In the genomic region with DNA sequence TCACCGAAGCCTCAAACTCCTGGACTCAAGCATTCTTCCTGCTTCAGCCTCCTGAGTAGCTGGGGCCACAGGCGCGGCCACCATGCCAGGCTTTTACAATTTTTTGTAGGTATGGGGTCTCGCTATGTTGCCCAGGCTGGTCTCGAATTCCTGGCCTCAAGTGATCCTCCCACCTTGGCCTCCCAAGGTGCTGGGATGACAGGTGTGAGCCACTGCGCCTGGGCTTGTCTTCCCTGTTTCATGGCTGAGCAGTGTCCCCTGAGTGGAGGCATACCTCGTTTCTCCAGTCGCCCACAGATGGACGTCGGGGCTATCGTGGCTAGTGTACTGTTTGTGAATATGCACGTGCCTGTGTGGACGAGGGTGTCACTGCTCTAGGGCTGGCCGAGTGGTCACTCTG, we compare ENCODE assay signal across 16 cellular contexts. TPM values are rescaled to one million over a fixed set of nuclear protein-coding genes. Genes with fewer than 3 reads are reported as not detected.
A peak's percentile ranks its signal among the peaks of the same experiment; 100 is the strongest.
DNase-seq lines count a peak whose midpoint lies in the region; ATAC-seq lines count a peak whose summit lies in the region.
"Had no signal": no experiment of that assay in that cellular context is flagged by ENCODE, and none has a peak within 500 bp of the region (broad histone marks: within the 10 kb centered on the region; RNA-seq: fewer than 3 reads in every experiment).

No MANE protein-coding gene starts in this region.

- H3K27me3 Mint-ChIP-seq in IgD-negative memory B cell, result no peaks in the 10 kb centered on the region
- no peaks in the 10 kb centered on the region for H3K27me3 Mint-ChIP-seq in stimulated activated memory B cell treated with anti-CD40 and anti-IgM and Interleukin-4, amounts not matched to agents 10 μg/mL and 1 μg/mL and 100 μg/mL, for 72 hours

- ATAC-seq in stimulated activated memory B cell treated with anti-CD40 and anti-IgM and Interleukin-4, amounts not matched to agents 10 μg/mL and 1 μg/mL and 100 μg/mL, for 72 hours, result no peak
- no peak for ATAC-seq in GM18519 (IDR thresholded peaks at IDR 0.05; ENCODE audit: low FRiP score, unreplicated experiment)
- ATAC-seq: CD8-positive, alpha-beta T cell had no signal

- peaks cover 30 to 82% (median 56%) of the 10 kb centered on the region in 11 experiments; a peak in 21 of 22 replicates for H4K20me1 ChIP-seq in BLaER1 treated with 17β-estradiol and CSF1 and Interleukin-3, amounts not matched to agents 10 nM and 100 nM

- H3K9me3 ChIP-seq in BLaER1 treated with 17β-estradiol and CSF1 and Interleukin-3, amounts not matched to agents 10 nM and 100 nM (replicated peaks in 1 of 11), result no peaks in the 10 kb centered on the region

- no peaks in the 10 kb centered on the region for H3K36me3 Mint-ChIP-seq in IgD-negative memory B cell
- no peaks in the 10 kb centered on the region for H3K36me3 Mint-ChIP-seq in stimulated activated memory B cell treated with anti-CD40 and anti-IgM and Interleukin-4, amounts not matched to agents 10 μg/mL and 1 μg/mL and 100 μg/mL, for 72 hours
- H3K36me3 Mint-ChIP-seq: CD8-positive, alpha-beta T cell had no signal

- 0 out of 20 replicates have a peak overlapping the region, but pooled peaks of 1 of the 10 experiments have one; percentile 8 for H3K4me3 ChIP-seq in BLaER1 treated with 17β-estradiol and CSF1 and Interleukin-3, amounts not matched to agents 10 nM and 100 nM
- H3K4me3 ChIP-seq: GM23248 had no signal

- H3K27ac Mint-ChIP-seq in IgD-negative memory B cell, result peak overlapping the region; percentile 92 to 98 (median 94)
- H3K27ac Mint-ChIP-seq in stimulated activated memory B cell treated with anti-CD40 and anti-IgM and Interleukin-4, amounts not matched to agents 10 μg/mL and 1 μg/mL and 100 μg/mL, for 72 hours, result peak overlapping the region; percentile 90
- H3K27ac Mint-ChIP-seq: CD8-positive, alpha-beta T cell had no signal

- H3K9me3 Mint-ChIP-seq in IgD-negative memory B cell, result no peaks in the 10 kb centered on the region
- no peaks in the 10 kb centered on the region for H3K9me3 Mint-ChIP-seq in stimulated activated memory B cell treated with anti-CD40 and anti-IgM and Interleukin-4, amounts not matched to agents 10 μg/mL and 1 μg/mL and 100 μg/mL, for 72 hours
- H3K9me3 Mint-ChIP-seq: CD8-positive, alpha-beta T cell had no signal

- H3K4me2 ChIP-seq in BLaER1 treated with 17β-estradiol and CSF1 and Interleukin-3, amounts not matched to agents 10 nM and 100 nM, result peak overlapping the region; percentile 3 to 99 (median 96); a peak in 20 of 22 replicates

- H3K4me1 ChIP-seq in BLaER1 treated with 17β-estradiol and CSF1 and Interleukin-3, amounts not matched to agents 10 nM and 100 nM, result peaks cover 64 to 98% (median 92%) of the 10 kb centered on the region in 10 experiments

- H3K27me3 ChIP-seq in BLaER1 treated with 17β-estradiol and CSF1 and Interleukin-3, amounts not matched to agents 10 nM and 100 nM, result peaks cover 0 to 44% (median 0%) of the 10 kb centered on the region in 11 experiments; a peak in 4 of 22 replicates

- peak overlapping the region in 8 of 11 experiments; percentile 10 to 72 (median 48); a peak in 10 of 22 replicates for H3K9ac ChIP-seq in BLaER1 treated with 17β-estradiol and CSF1 and Interleukin-3, amounts not matched to agents 10 nM and 100 nM
- H3K9ac ChIP-seq: GM23248 had no signal

- H3K4me3 Mint-ChIP-seq in IgD-negative memory B cell, result peak overlapping the region in 3 of 4 donors; percentile 20 to 68 (median 56)
- H3K4me3 Mint-ChIP-seq in stimulated activated memory B cell treated with anti-CD40 and anti-IgM and Interleukin-4, amounts not matched to agents 10 μg/mL and 1 μg/mL and 100 μg/mL, for 72 hours, result no peak overlapping the region
- H3K4me3 Mint-ChIP-seq: CD8-positive, alpha-beta T cell had no signal

- H3K36me3 ChIP-seq in BLaER1 treated with 17β-estradiol and CSF1 and Interleukin-3, amounts not matched to agents 10 nM and 100 nM, result peaks cover 0 to 5% (median 0%) of the 10 kb centered on the region in 11 experiments; a peak in 3 of 22 replicates

- peak overlapping the region in 8 of 11 experiments; percentile 67 to 94 (median 82); a peak in 15 of 22 replicates for H3K27ac ChIP-seq in BLaER1 treated with 17β-estradiol and CSF1 and Interleukin-3, amounts not matched to agents 10 nM and 100 nM
- H3K27ac ChIP-seq: GM23248 had no signal

- H3K4me1 Mint-ChIP-seq in IgD-negative memory B cell, result peaks cover 37 to 51% (median 39%) of the 10 kb centered on the region in 3 donors
- H3K4me1 Mint-ChIP-seq in stimulated activated memory B cell treated with anti-CD40 and anti-IgM and Interleukin-4, amounts not matched to agents 10 μg/mL and 1 μg/mL and 100 μg/mL, for 72 hours, result peaks cover 79% of the 10 kb centered on the region

- peak; percentile 47 for DNase-seq in islet precursor cell
- DNase-seq in cerebellar cortex (ENCODE audit: low spot score), result no peak
- DNase-seq in NCI-H774 (lab: John Stamatoyannopoulos, UW), result no peak
- DNase-seq: CD8-positive, alpha-beta T cell; GM23248; HCEC 1CT; Karpas-422; MM.1S; NCI-H1694 treated with DMSO at 0.1 percent for 48 hours; NCI-H226; NK-92 treated with Interleukin-12 subunit alpha and Interleukin-12 subunit beta, amount 100 ng/mL, for 24 hours; SHP77 treated with DMSO at 0.1 percent for 48 hours had no signal

RNA-seq across cellular contexts. Expression of gene INPP5A, which starts 11.3 kb away (rescaled TPM):
- polyA plus RNA-seq in IgD-negative memory B cell, result 0.94 TPM
